In genomic region chr21:36188081-36188681, GRCh38 we compare ENCODE assay signal across 13 cellular contexts. TPM values are rescaled to one million over a fixed set of nuclear protein-coding genes. Genes with fewer than 3 reads are reported as not detected.
DNase-seq lines count a peak whose midpoint lies in the region; ATAC-seq and TF ChIP-seq lines count a peak whose summit lies in the region.
"Had no signal": no experiment of that assay in that cellular context is flagged by ENCODE, and none has a peak within 500 bp of the region (broad histone marks: within the 10 kb centered on the region; RNA-seq: fewer than 3 reads in every experiment).

No MANE protein-coding gene starts in this region.

- CTCF ChIA-PET in HEK293T (lab: Yijun Ruan, JAX): interaction anchor here (0.6 to 0.7 kb wide), 2 partner anchors 33 to 666 kb away, joined by 3 to 6 read pairs; no protein-coding TSS in a partner anchor

- POLR2A ChIA-PET in HEK293T (lab: Yijun Ruan, JAX): no interaction called here

- DNase-seq in COR-L47 (lab: John Stamatoyannopoulos, UW) (peak; percentile 65), NCI-H2029 treated with DMSO at 0.1 percent for 48 hours (lab: John Stamatoyannopoulos, UW) (peak; percentile 97), cerebellum (ENCODE audit: low spot score) (peak; percentile 82), mucosa of gallbladder (ENCODE audit: low spot score) (peak; percentile 86), RKO (ENCODE audit: low spot score) (no peak), HEK293T (ENCODE audit: extremely low spot score) (no peak), NOMO-1 treated with dmso at 0.1 percent for 144 hours (lab: John Stamatoyannopoulos, UW; ENCODE audit: unreplicated experiment) (no peak)
- DNase-seq: activated gamma-delta T cell; effector memory CD4-positive, alpha-beta T cell; NCI-H187; T-helper 9 cell had no signal

- no peak for ATAC-seq in GM19452 (IDR thresholded peaks at IDR 0.05; ENCODE audit: unreplicated experiment)
- ATAC-seq: GM23338 had no signal

TF ChIP-seq in HEK293T, 16 proteins besides CTCF, POLR2A, EP300 and RAD21:
- TF ChIP-seq FOXA1 (IDR thresholded peaks at IDR 0.05) (no peak), ZNF384 (IDR thresholded peaks at IDR 0.05) (no peak), SUZ12 (IDR thresholded peaks at IDR 0.05) (no peak), FOXM1 (IDR thresholded peaks at IDR 0.05; ENCODE audit: borderline replicate concordance) (no peak), LEF1 (IDR thresholded peaks at IDR 0.05; ENCODE audit: borderline replicate concordance) (no peak), TARDBP (IDR thresholded peaks at IDR 0.05) (no peak), HDGF (IDR thresholded peaks at IDR 0.05; ENCODE audit: borderline replicate concordance) (no peak), PKNOX1 (IDR thresholded peaks at IDR 0.05) (no peak), ELF4 (IDR thresholded peaks at IDR 0.05) (no peak), L3MBTL2 (conservative IDR thresholded peaks at IDR 0.05) (no peak), ARNT (IDR thresholded peaks at IDR 0.05) (no peak), BHLHE40 (IDR thresholded peaks at IDR 0.05; ENCODE audit: borderline replicate concordance) (no peak), SP1 (IDR thresholded peaks at IDR 0.05) (no peak), FOXK2 (IDR thresholded peaks at IDR 0.05) (no peak), CTBP1 (IDR thresholded peaks at IDR 0.05; ENCODE audit: borderline replicate concordance) (no peak), NFRKB (IDR thresholded peaks at IDR 0.05) (no peak)

RNA-seq across cellular contexts. Expression of gene DOP1B, which starts 31.6 kb away (rescaled TPM):
- total RNA-seq in cerebellum (23.8 TPM), mucosa of gallbladder (31.2 TPM)

RNA-seq across cellular contexts. Expression of gene CBR3, which starts 53.3 kb away (rescaled TPM):
- total RNA-seq in cerebellum (1.9 TPM), mucosa of gallbladder (4.8 TPM)

Comparison
In these comparisons a context has a peak if more than half of its experiments do, and no peak if none do; other contexts are left out.
1. DNase-seq: peak in COR-L47 (single experiment), NCI-H2029 treated with DMSO at 0.1 percent for 48 hours (single experiment), cerebellum (single experiment) and mucosa of gallbladder (single experiment); none in RKO (single experiment), HEK293T (single experiment) and NOMO-1 treated with dmso at 0.1 percent for 144 hours (single experiment).